1 cellular context compared by ENCODE assay signal in genomic region chr16:14858779-14859178, GRCh38.
TF ChIP-seq lines count a peak whose summit lies in the region.

No MANE protein-coding gene starts in this region.

TF ChIP-seq in HepG2, 621 proteins besides CTCF, POLR2A, EP300 and RAD21:
- peak; percentile 53 for TF ChIP-seq STAG1 (CRISPR knock-in tag; IDR thresholded peaks at IDR 0.05)
TF ChIP-seq in HepG2: peak in this region for 1; not testable (repeated sequence) for 620.
